Comparison of ENCODE assay signal across 21 cellular contexts in genomic region chr2:211822686-211823335, GRCh38.
"Had no signal": no experiment of that assay in that cellular context is flagged by ENCODE, and none has a peak within 500 bp of the region (broad histone marks: within the 10 kb centered on the region; RNA-seq: fewer than 3 reads in every experiment).

No MANE protein-coding gene starts in this region.

- H3K27ac ChIP-seq: body of pancreas, thoracic aorta, upper lobe of right lung, VCaP had no signal

- H3K4me1 ChIP-seq: body of pancreas, upper lobe of right lung had no signal

- H3K27me3 ChIP-seq: body of pancreas, upper lobe of right lung had no signal

- H3K4me3 ChIP-seq: body of pancreas, thoracic aorta, upper lobe of right lung had no signal

- H3K9me3 ChIP-seq: body of pancreas, upper lobe of right lung had no signal

- DNase-seq: activated CD4-positive, alpha-beta T cell treated with anti-CD3 and anti-CD28 coated beads, Interleukin-2, amount 10 ng/mL, durations not matched to agents 7 days and 5 days; activated CD8-positive, alpha-beta memory T cell treated with anti-CD3 and anti-CD28 coated beads, Interleukin-2, amount 10 ng/mL, durations not matched to agents 7 days and 5 days; activated CD8-positive, alpha-beta T cell treated with anti-CD3 and anti-CD28 coated beads for 36 hours; activated gamma-delta T cell; activated naive CD4-positive, alpha-beta T cell treated with anti-CD3 and anti-CD28 coated beads, Interleukin-2, amount 50 U/mL, for 16 hours; activated naive CD8-positive, alpha-beta T cell treated with anti-CD3 and anti-CD28 coated beads, Interleukin-2, amount 50 U/mL, for 24 hours; activated T-cell treated with anti-CD3 and anti-CD28 coated beads for 4 hours; body of pancreas; caudate nucleus; dermis blood vessel endothelial cell; effector CD8-positive, alpha-beta T cell; foreskin fibroblast; left ventricle myocardium superior; midbrain; natural killer cell; stimulated activated CD4-positive, alpha-beta T cell treated with anti-CD3 and anti-CD28 coated beads, Interleukin-4, amount 100 ng/mL, for 24 hours; stimulated activated naive CD4-positive, alpha-beta T cell treated with Interleukin-2 at 50 U/mL for 16 hours; upper lobe of right lung had no signal

- H3K36me3 ChIP-seq: thoracic aorta, upper lobe of right lung had no signal

- ATAC-seq: activated CD4-positive, CD25-positive, alpha-beta regulatory T cell treated with anti-CD3 and anti-CD28 coated beads, Interleukin-2, amount 50 U/mL, for 24 hours; activated CD8-positive, alpha-beta memory T cell treated with anti-CD3 and anti-CD28 coated beads, Interleukin-2, amount 10 ng/mL, durations not matched to agents 7 days and 5 days; activated CD8-positive, alpha-beta T cell treated with anti-CD3 and anti-CD28 coated beads for 36 hours; activated naive CD8-positive, alpha-beta T cell treated with anti-CD3 and anti-CD28 coated beads, Interleukin-2, amount 50 U/mL, for 24 hours; body of pancreas; left ventricle myocardium superior; natural killer cell; upper lobe of right lung had no signal
